18 cellular contexts compared by ENCODE assay signal in genomic region chr18:50981381-50981780, GRCh38. TPM values are rescaled to one million over a fixed set of nuclear protein-coding genes. Genes with fewer than 3 reads are reported as not detected.
DNase-seq lines count a peak whose midpoint lies in the region; ATAC-seq and TF ChIP-seq lines count a peak whose summit lies in the region.
"Had no signal": no experiment of that assay in that cellular context is flagged by ENCODE, and none has a peak within 500 bp of the region (broad histone marks: within the 10 kb centered on the region; RNA-seq: fewer than 3 reads in every experiment).

No MANE protein-coding gene starts in this region.

- H3K4me1 ChIP-seq in thyroid gland: peaks cover 2 to 12% of the 10 kb centered on the region in 2 donors
- peaks cover 14% of the 10 kb centered on the region for H3K4me1 ChIP-seq in mucosa of descending colon (ENCODE audit: low read depth)

- H3K27me3 Mint-ChIP-seq in activated naive CD8-positive, alpha-beta T cell treated with anti-CD3 and anti-CD28 coated beads, Interleukin-2, amount 50 U/mL, for 24 hours: no peaks in the 10 kb centered on the region
- H3K27me3 Mint-ChIP-seq: B cell; CD8-positive, alpha-beta memory T cell had no signal

- WGBS in thyroid gland, 2 donors: 87 to 89% methylated on average over 1 of the region's 1 CpG

- intact Hi-C loops in thyroid gland (cut with DNase I) (no loop called here), mucosa of descending colon (cut with DNase I, micrococcal nuclease) (no loop called here)

- H3K9me3 Mint-ChIP-seq in activated naive CD8-positive, alpha-beta T cell treated with anti-CD3 and anti-CD28 coated beads, Interleukin-2, amount 50 U/mL, for 24 hours: peaks cover 6% of the 10 kb centered on the region

- H3K27me3 ChIP-seq in thyroid gland: no peaks in the 10 kb centered on the region

- DNase-seq in CD1c-positive myeloid dendritic cell (ENCODE audit: extremely low spot score) (peak; percentile 8), amniotic epithelial cell (ENCODE audit: low read depth) (peak; percentile 3), kidney tubule cell (ENCODE audit: low spot score) (peak; percentile 84), thyroid gland (no peak), SW 1271 (lab: John Stamatoyannopoulos, UW) (no peak), GF-D8 (lab: John Stamatoyannopoulos, UW) (no peak), mucosa of descending colon (no peak)
- DNase-seq in activated naive CD8-positive, alpha-beta T cell treated with anti-CD3 and anti-CD28 coated beads, Interleukin-2, amount 50 U/mL, for 24 hours: no peak
- DNase-seq: CD8-positive, alpha-beta memory T cell; H7; MM.1S; NCI-H1930; NCI-H2171; NCI-H774; SHP77 had no signal

- H3K4me3 ChIP-seq in thyroid gland (replicated peaks in 1 of 3): no peak overlapping the region
- H3K4me3 ChIP-seq in mucosa of descending colon: no peak overlapping the region

- H3K4me1 Mint-ChIP-seq in activated naive CD8-positive, alpha-beta T cell treated with anti-CD3 and anti-CD28 coated beads, Interleukin-2, amount 50 U/mL, for 24 hours: no peaks in the 10 kb centered on the region
- H3K4me1 Mint-ChIP-seq: B cell had no signal

- H3K36me3 ChIP-seq in thyroid gland: peaks cover 14 to 21% of the 10 kb centered on the region in 2 donors
- no peaks in the 10 kb centered on the region for H3K36me3 ChIP-seq in mucosa of descending colon (ENCODE audit: low read depth)

- TF ChIP-seq CTCF in thyroid gland (IDR thresholded peaks at IDR 0.05): no peak
- TF ChIP-seq CTCF in mucosa of descending colon (IDR thresholded peaks at IDR 0.05): no peak

- no peak overlapping the region for H3K27ac Mint-ChIP-seq in activated naive CD8-positive, alpha-beta T cell treated with anti-CD3 and anti-CD28 coated beads, Interleukin-2, amount 50 U/mL, for 24 hours
- H3K27ac Mint-ChIP-seq: B cell had no signal

- no peak for ATAC-seq in mucosa of descending colon
- no peak for ATAC-seq in activated naive CD8-positive, alpha-beta T cell treated with anti-CD3 and anti-CD28 coated beads, Interleukin-2, amount 50 U/mL, for 24 hours
- ATAC-seq: HepG2 had no signal

- no peak overlapping the region for H3K4me3 Mint-ChIP-seq in activated naive CD8-positive, alpha-beta T cell treated with anti-CD3 and anti-CD28 coated beads, Interleukin-2, amount 50 U/mL, for 24 hours
- H3K4me3 Mint-ChIP-seq: B cell; CD8-positive, alpha-beta memory T cell had no signal

- no peak for TF ChIP-seq POLR2A in thyroid gland (IDR thresholded peaks at IDR 0.05)

- H3K27ac ChIP-seq in thyroid gland: peak overlapping the region; percentile 61 to 66 (median 62)
- H3K27ac ChIP-seq: KMS-11 had no signal

- peaks cover 39% of the 10 kb centered on the region for H3K36me3 Mint-ChIP-seq in activated naive CD8-positive, alpha-beta T cell treated with anti-CD3 and anti-CD28 coated beads, Interleukin-2, amount 50 U/mL, for 24 hours (ENCODE audit: low read depth)

- H3K9me3 ChIP-seq in thyroid gland (no peaks in the 10 kb centered on the region), mucosa of descending colon (peaks cover 9% of the 10 kb centered on the region)

RNA-seq across cellular contexts. Expression of gene ELAC1, which starts 13.5 kb away (rescaled TPM):
- total RNA-seq in thyroid gland (10 to 100 TPM in 3 of 4 donors, 1 to 10 TPM in 1; 9.3 to 23.5 (median 16.3) TPM), mucosa of descending colon (10 to 100 TPM in 2 of 3 donors, 1 to 10 TPM in 1; 5.3 to 11.5 (median 11.3) TPM)

RNA-seq across cellular contexts. Expression of gene SMAD4, which starts 48.6 kb away (rescaled TPM):
- total RNA-seq in thyroid gland (100 to 1,000 TPM; 163 to 305 (median 250) TPM), mucosa of descending colon (100 to 1,000 TPM in 1 of 3 donors, 10 to 100 TPM in 2; 78.7 to 131 (median 93.1) TPM)

Comparison
In these comparisons a context has a peak if more than half of its experiments do, and no peak if none do; other contexts are left out.
1. DNase-seq: peak in CD1c-positive myeloid dendritic cell (single experiment), amniotic epithelial cell (single experiment) and kidney tubule cell (single experiment); none in thyroid gland (0 of 2), SW 1271 (0 of 2), GF-D8 (single experiment), mucosa of descending colon (0 of 3) and activated naive CD8-positive, alpha-beta T cell treated with anti-CD3 and anti-CD28 coated beads, Interleukin-2, amount 50 U/mL, for 24 hours (single experiment).